ENCODE assay signal across 1 cellular context in the genomic region with DNA sequence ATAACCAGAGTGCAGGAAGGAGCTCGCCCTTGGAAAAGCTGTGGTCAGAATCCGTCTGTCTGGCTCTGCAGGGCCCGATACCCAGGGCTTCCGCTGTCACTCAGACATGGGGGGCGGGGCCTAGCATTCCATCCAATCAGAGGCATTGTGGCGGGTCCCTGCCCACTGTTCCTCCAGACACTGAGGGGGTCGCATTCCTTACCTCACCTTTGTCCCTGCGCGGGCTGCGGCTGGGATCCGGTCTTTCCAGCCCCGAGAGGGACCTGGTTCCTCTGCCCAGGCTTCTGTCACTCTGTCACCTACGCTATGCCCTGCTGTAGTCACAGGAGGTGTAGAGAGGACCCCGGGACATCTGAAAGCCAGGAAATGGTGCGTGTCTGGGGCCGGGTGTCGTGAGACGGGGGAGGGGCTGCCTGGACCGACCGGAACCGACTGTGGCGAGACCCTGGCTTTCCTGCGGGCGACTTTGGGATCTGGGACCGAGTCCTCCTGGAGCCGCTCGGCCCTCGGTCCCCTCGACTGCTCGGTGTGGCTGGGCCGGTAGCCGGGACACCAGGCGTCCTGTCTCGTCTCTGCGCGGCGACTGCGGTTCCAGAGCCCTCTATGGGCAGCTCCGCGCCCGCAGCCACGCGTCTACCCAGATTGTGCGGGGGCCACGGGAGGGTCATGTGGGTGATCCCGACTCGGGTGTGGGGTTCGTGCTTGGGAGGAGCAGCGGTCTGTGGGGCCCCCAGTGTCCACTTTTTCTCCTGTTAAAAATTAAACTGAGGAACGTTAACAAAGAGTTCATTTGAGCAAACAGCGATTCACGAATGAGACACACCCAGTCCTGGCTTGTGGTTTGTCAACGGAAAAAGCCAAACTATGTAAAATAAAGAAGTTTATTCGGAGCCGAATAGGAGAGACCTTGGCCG.
TF ChIP-seq lines count a peak whose summit lies in the region.

ZNF69 (plus strand) TSS at position 165 of the 914 bp plus-strand sequence; CDS start at position 307, 142 bp downstream.

TF ChIP-seq in K562, 482 proteins besides CTCF, POLR2A, EP300 and RAD21 (continued from another document and continues in another):
- TF ChIP-seq, protein P1, sequence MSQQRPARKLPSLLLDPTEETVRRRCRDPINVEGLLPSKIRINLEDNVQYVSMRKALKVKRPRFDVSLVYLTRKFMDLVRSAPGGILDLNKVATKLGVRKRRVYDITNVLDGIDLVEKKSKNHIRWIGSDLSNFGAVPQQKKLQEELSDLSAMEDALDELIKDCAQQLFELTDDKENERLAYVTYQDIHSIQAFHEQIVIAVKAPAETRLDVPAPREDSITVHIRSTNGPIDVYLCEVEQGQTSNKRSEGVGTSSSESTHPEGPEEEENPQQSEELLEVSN (IDR thresholded peaks at IDR 0.05; ENCODE audit: borderline replicate concordance in 1 of 2, extremely low read depth in 1 of 2, insufficient read depth in 1 of 2, insufficient read length in 1 of 2, low read depth in 1 of 2, low read length in 1 of 2, poor library complexity in 1 of 2, severe bottlenecking in 1 of 2) = peak; percentile 60 to 85
- no peak for TF ChIP-seq ZNF311 (CRISPR knock-in tag; IDR thresholded peaks at IDR 0.05)
- 0 out of 2 replicates have a peak, but pooled peaks have one; percentile 29 for TF ChIP-seq NKRF (IDR thresholded peaks at IDR 0.05; ENCODE audit: borderline replicate concordance)
- no peak for TF ChIP-seq ZNF277 (CRISPR knock-in tag; IDR thresholded peaks at IDR 0.05; ENCODE audit: borderline replicate concordance)
- TF ChIP-seq HDAC2 (IDR thresholded peaks at IDR 0.05) = peak; percentile 52; the same call in 1 of the 2 replicates
- peak; percentile 58 for TF ChIP-seq EP400 (IDR thresholded peaks at IDR 0.05)
- no peak for TF ChIP-seq ETV6 (IDR thresholded peaks at IDR 0.05; ENCODE audit: borderline replicate concordance in 1 of 2, low read depth in 2 of 2, low read length in 1 of 2)
- no peak for TF ChIP-seq ETV6 (CRISPR knock-in tag; IDR thresholded peaks at IDR 0.05; ENCODE audit: borderline replicate concordance)
- TF ChIP-seq ZKSCAN1 (IDR thresholded peaks at IDR 0.05; ENCODE audit: low read depth, low read length) = 0 out of 2 replicates have a peak, but pooled peaks have one; percentile 6
- TF ChIP-seq GABPA (tag; conservative IDR thresholded peaks at IDR 0.05; ENCODE audit: low read depth) = 0 out of 2 replicates have a peak, but pooled peaks have one; percentile 9
- TF ChIP-seq ELF2 (CRISPR knock-in tag; IDR thresholded peaks at IDR 0.05) = no peak
- TF ChIP-seq, protein P2, sequence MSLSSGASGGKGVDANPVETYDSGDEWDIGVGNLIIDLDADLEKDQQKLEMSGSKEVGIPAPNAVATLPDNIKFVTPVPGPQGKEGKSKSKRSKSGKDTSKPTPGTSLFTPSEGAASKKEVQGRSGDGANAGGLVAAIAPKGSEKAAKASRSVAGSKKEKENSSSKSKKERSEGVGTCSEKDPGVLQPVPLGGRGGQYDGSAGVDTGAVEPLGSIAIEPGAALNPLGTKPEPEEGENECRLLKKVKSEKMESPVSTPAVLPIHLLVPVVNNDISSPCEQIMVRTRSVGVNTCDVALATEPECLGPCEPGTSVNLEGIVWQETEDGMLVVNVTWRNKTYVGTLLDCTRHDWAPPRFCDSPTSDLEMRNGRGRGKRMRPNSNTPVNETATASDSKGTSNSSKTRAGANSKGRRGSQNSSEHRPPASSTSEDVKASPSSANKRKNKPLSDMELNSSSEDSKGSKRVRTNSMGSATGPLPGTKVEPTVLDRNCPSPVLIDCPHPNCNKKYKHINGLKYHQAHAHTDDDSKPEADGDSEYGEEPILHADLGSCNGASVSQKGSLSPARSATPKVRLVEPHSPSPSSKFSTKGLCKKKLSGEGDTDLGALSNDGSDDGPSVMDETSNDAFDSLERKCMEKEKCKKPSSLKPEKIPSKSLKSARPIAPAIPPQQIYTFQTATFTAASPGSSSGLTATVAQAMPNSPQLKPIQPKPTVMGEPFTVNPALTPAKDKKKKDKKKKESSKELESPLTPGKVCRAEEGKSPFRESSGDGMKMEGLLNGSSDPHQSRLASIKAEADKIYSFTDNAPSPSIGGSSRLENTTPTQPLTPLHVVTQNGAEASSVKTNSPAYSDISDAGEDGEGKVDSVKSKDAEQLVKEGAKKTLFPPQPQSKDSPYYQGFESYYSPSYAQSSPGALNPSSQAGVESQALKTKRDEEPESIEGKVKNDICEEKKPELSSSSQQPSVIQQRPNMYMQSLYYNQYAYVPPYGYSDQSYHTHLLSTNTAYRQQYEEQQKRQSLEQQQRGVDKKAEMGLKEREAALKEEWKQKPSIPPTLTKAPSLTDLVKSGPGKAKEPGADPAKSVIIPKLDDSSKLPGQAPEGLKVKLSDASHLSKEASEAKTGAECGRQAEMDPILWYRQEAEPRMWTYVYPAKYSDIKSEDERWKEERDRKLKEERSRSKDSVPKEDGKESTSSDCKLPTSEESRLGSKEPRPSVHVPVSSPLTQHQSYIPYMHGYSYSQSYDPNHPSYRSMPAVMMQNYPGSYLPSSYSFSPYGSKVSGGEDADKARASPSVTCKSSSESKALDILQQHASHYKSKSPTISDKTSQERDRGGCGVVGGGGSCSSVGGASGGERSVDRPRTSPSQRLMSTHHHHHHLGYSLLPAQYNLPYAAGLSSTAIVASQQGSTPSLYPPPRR (CRISPR knock-in tag; IDR thresholded peaks at IDR 0.05; ENCODE audit: borderline replicate concordance) = no peak
- no peak for TF ChIP-seq XRCC4 (IDR thresholded peaks at IDR 0.05; ENCODE audit: extremely low read depth, insufficient read depth, insufficient read length)
- no peak for TF ChIP-seq NCOA6 (IDR thresholded peaks at IDR 0.05)
- TF ChIP-seq ZSCAN32 (CRISPR knock-in tag; IDR thresholded peaks at IDR 0.05) = no peak
- TF ChIP-seq E4F1 (CRISPR knock-in tag; IDR thresholded peaks at IDR 0.05; ENCODE audit: borderline replicate concordance) = no peak
- no peak for TF ChIP-seq ZNF316 (IDR thresholded peaks at IDR 0.05)
- peak; percentile 58; the same call in 1 of the 2 replicates for TF ChIP-seq KAT7 (CRISPR knock-in tag; IDR thresholded peaks at IDR 0.05; ENCODE audit: borderline replicate concordance)
- no peak for TF ChIP-seq FOXP4 (CRISPR knock-in tag; IDR thresholded peaks at IDR 0.05; ENCODE audit: borderline replicate concordance)
- TF ChIP-seq ZNF75A (CRISPR knock-in tag; IDR thresholded peaks at IDR 0.05) = no peak
- TF ChIP-seq TEAD2 (tag; IDR thresholded peaks at IDR 0.05) = no peak
- no peak for TF ChIP-seq SRSF7 (optimal IDR thresholded peaks at IDR 0.05; ENCODE audit: low read depth, low read length)
- TF ChIP-seq JUND (IDR thresholded peaks at IDR 0.05; ENCODE audit: borderline replicate concordance, low read depth, low read length) = no peak
- TF ChIP-seq JUND (tag; IDR thresholded peaks at IDR 0.05; ENCODE audit: borderline replicate concordance, low read depth, low read length) = no peak
- 0 out of 4 replicates have a peak, but pooled peaks of 1 of the 2 experiments have one; percentile 17 for TF ChIP-seq TEAD1 (CRISPR knock-in tag; IDR thresholded peaks at IDR 0.05)
- TF ChIP-seq SUPT5H (IDR thresholded peaks at IDR 0.05) = 0 out of 2 replicates have a peak, but pooled peaks have one; percentile 48
- TF ChIP-seq ZBTB2 (IDR thresholded peaks at IDR 0.05) = 0 out of 2 replicates have a peak, but pooled peaks have one; percentile 36
- no peak for TF ChIP-seq TCF7 (IDR thresholded peaks at IDR 0.05; ENCODE audit: borderline replicate concordance)
- peak; percentile 71 for TF ChIP-seq CXXC5 (CRISPR knock-in tag; IDR thresholded peaks at IDR 0.05)
- TF ChIP-seq BCOR (IDR thresholded peaks at IDR 0.05) = 0 out of 2 replicates have a peak, but pooled peaks have one; percentile 37
- no peak for TF ChIP-seq NR2C1 (IDR thresholded peaks at IDR 0.05)
- no peak for TF ChIP-seq NR2C1 (tag; IDR thresholded peaks at IDR 0.05)
- no peak for TF ChIP-seq NFXL1 (CRISPR knock-in tag; IDR thresholded peaks at IDR 0.05)
- TF ChIP-seq SMARCB1 (IDR thresholded peaks at IDR 0.05; ENCODE audit: insufficient read length, low read depth) = no peak
- 0 out of 2 replicates have a peak, but pooled peaks have one; percentile 3 for TF ChIP-seq BHLHE40 (IDR thresholded peaks at IDR 0.05; ENCODE audit: low read length)
- no peak for TF ChIP-seq CSDE1 (IDR thresholded peaks at IDR 0.05)
- TF ChIP-seq, protein P3, sequence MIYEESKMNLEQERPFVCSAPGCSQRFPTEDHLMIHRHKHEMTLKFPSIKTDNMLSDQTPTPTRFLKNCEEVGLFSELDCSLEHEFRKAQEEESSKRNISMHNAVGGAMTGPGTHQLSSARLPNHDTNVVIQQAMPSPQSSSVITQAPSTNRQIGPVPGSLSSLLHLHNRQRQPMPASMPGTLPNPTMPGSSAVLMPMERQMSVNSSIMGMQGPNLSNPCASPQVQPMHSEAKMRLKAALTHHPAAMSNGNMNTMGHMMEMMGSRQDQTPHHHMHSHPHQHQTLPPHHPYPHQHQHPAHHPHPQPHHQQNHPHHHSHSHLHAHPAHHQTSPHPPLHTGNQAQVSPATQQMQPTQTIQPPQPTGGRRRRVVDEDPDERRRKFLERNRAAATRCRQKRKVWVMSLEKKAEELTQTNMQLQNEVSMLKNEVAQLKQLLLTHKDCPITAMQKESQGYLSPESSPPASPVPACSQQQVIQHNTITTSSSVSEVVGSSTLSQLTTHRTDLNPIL (CRISPR knock-in tag; IDR thresholded peaks at IDR 0.05) = no peak
- TF ChIP-seq POLR2G (IDR thresholded peaks at IDR 0.05; ENCODE audit: low read depth, low read length) = peak; percentile 81
- TF ChIP-seq NR2F6 (CRISPR knock-in tag; IDR thresholded peaks at IDR 0.05) = no peak
- TF ChIP-seq CHCHD3 (CRISPR knock-in tag; IDR thresholded peaks at IDR 0.05) = no peak
- TF ChIP-seq ETV1 (tag; conservative IDR thresholded peaks at IDR 0.05; ENCODE audit: low read depth) = 0 out of 2 replicates have a peak, but pooled peaks have one; percentile 35
- TF ChIP-seq HMGN3 (IDR thresholded peaks at IDR 0.05; ENCODE audit: borderline replicate concordance, extremely low read depth, insufficient read length, low read depth, low read length) = peak; percentile 39
- TF ChIP-seq SLC30A9 (CRISPR knock-in tag; IDR thresholded peaks at IDR 0.05) = no peak
- TF ChIP-seq RAD51 (IDR thresholded peaks at IDR 0.05; ENCODE audit: borderline replicate concordance, low read depth) = no peak
- no peak for TF ChIP-seq KLF10 (CRISPR knock-in tag; IDR thresholded peaks at IDR 0.05)
- TF ChIP-seq POLR2AphosphoS2 (IDR thresholded peaks at IDR 0.05; ENCODE audit: low read length) = no peak
